In the genomic region with DNA sequence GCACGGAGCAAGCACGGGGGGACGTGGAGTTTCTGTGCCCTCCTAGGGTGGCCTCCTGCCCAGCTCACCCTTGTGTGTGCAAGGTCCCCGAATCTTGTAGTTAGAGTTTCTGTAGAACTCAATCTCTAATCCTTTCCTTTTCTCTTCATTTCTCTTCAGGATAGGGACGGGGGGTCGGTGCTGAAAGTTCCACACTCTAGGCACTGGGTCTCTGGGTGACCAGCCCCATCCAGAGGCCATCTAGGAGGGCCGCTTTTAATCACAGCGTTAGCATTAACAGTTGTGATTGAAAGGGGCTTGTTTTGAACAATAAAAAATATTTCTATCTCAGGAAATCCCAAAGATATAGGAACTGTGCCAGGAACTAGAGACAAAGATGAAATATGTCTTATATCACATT, we compare ENCODE assay signal across 15 cellular contexts. TPM values are rescaled to one million over a fixed set of nuclear protein-coding genes. Genes with fewer than 3 reads are reported as not detected.
A peak's percentile ranks its signal among the peaks of the same experiment; 100 is the strongest.
DNase-seq lines count a peak whose midpoint lies in the region; ATAC-seq and TF ChIP-seq lines count a peak whose summit lies in the region.
"Had no signal": no experiment of that assay in that cellular context is flagged by ENCODE, and none has a peak within 500 bp of the region (broad histone marks: within the 10 kb centered on the region; RNA-seq: fewer than 3 reads in every experiment).

No MANE protein-coding gene starts in this region.

- H3K9me3 Mint-ChIP-seq in endodermal cell = no peaks in the 10 kb centered on the region
- peaks cover 6% of the 10 kb centered on the region for H3K9me3 Mint-ChIP-seq in type B pancreatic cell
- H3K9me3 Mint-ChIP-seq in stimulated activated naive B cell treated with anti-CD40 and anti-IgM and Interleukin-4, amounts not matched to agents 10 μg/mL and 1 μg/mL and 100 μg/mL, for 72 hours = no peaks in the 10 kb centered on the region
- H3K9me3 Mint-ChIP-seq in activated T-helper 2 cell treated with anti-CD3 and anti-CD28 coated beads, Interferon-gamma antibody, Interleukin-2, Interleukin-4, amounts not matched to agents 10 μg/mL and 5 μg/mL and 100 μg/mL, durations not matched to agents 14 hours and 24 hours and 36 hours = no peaks in the 10 kb centered on the region
- H3K9me3 Mint-ChIP-seq: CD4-positive, alpha-beta memory T cell; IgD-negative memory B cell had no signal

- 84 to 90% methylated on average over 5 to 8 of the region's 8 CpGs for WGBS in endodermal cell (ENCODE audit: insufficient coverage in 1 of 2, insufficient read length in 1 of 2), 2 experiments

- H3K9me3 ChIP-seq in BE2C = no peaks in the 10 kb centered on the region
- H3K9me3 ChIP-seq in HUES6 (ENCODE audit: control insufficient read depth, insufficient read depth, low read depth, low read length) = peaks cover 3% of the 10 kb centered on the region; the same call in 1 of the 2 replicates
- H3K9me3 ChIP-seq in endodermal cell (ENCODE audit: control insufficient read depth, low read length) = no peaks in the 10 kb centered on the region

- ATAC-seq in stimulated activated naive B cell treated with anti-CD40 and anti-IgM and Interleukin-4, amounts not matched to agents 10 μg/mL and 1 μg/mL and 100 μg/mL, for 72 hours (replicated peaks) = no peak

- H3K27me3 ChIP-seq in BE2C (no peaks in the 10 kb centered on the region), HUES6 (ENCODE audit: control insufficient read depth, insufficient read depth, low read length) (no peaks in the 10 kb centered on the region), endodermal cell (ENCODE audit: control insufficient read depth, insufficient read depth, low read length, poor library complexity, severe bottlenecking) (no peaks in the 10 kb centered on the region)

- TF ChIP-seq CTCF in BE2C (IDR thresholded peaks at IDR 0.05; ENCODE audit: low read depth, low read length) (0 out of 2 replicates have a peak, but pooled peaks have one; percentile 12), endodermal cell (conservative IDR thresholded peaks at IDR 0.05) (peak; percentile 49), type B pancreatic cell (conservative IDR thresholded peaks at IDR 0.05) (no peak)

- no peak overlapping the region for H3K4me3 Mint-ChIP-seq in endodermal cell
- H3K4me3 Mint-ChIP-seq in type B pancreatic cell = no peak overlapping the region
- no peak overlapping the region for H3K4me3 Mint-ChIP-seq in stimulated activated naive B cell treated with anti-CD40 and anti-IgM and Interleukin-4, amounts not matched to agents 10 μg/mL and 1 μg/mL and 100 μg/mL, for 72 hours
- no peak overlapping the region for H3K4me3 Mint-ChIP-seq in activated T-helper 2 cell treated with anti-CD3 and anti-CD28 coated beads, Interferon-gamma antibody, Interleukin-2, Interleukin-4, amounts not matched to agents 10 μg/mL and 5 μg/mL and 100 μg/mL, durations not matched to agents 14 hours and 24 hours and 36 hours (ENCODE audit: low read depth)
- H3K4me3 Mint-ChIP-seq: B cell; CD4-positive, alpha-beta memory T cell; IgD-negative memory B cell had no signal

- H3K27me3 Mint-ChIP-seq in endodermal cell (ENCODE audit: insufficient read depth) = no peaks in the 10 kb centered on the region
- no peaks in the 10 kb centered on the region for H3K27me3 Mint-ChIP-seq in type B pancreatic cell
- no peaks in the 10 kb centered on the region for H3K27me3 Mint-ChIP-seq in stimulated activated naive B cell treated with anti-CD40 and anti-IgM and Interleukin-4, amounts not matched to agents 10 μg/mL and 1 μg/mL and 100 μg/mL, for 72 hours
- H3K27me3 Mint-ChIP-seq in activated T-helper 2 cell treated with anti-CD3 and anti-CD28 coated beads, Interferon-gamma antibody, Interleukin-2, Interleukin-4, amounts not matched to agents 10 μg/mL and 5 μg/mL and 100 μg/mL, durations not matched to agents 14 hours and 24 hours and 36 hours (ENCODE audit: low read depth) = peaks cover 3% of the 10 kb centered on the region
- H3K27me3 Mint-ChIP-seq: B cell, IgD-negative memory B cell had no signal

- DNase-seq in BE2C (no peak), endodermal cell (peak; percentile 52), type B pancreatic cell (ENCODE audit: extremely low spot score, unreplicated experiment) (no peak), NCI-H2029 treated with DMSO at 0.1 percent for 48 hours (lab: John Stamatoyannopoulos, UW) (no peak)
- DNase-seq in stimulated activated naive B cell treated with anti-CD40 and anti-IgM and Interleukin-4, amounts not matched to agents 10 μg/mL and 1 μg/mL and 100 μg/mL, for 72 hours = no peak
- DNase-seq in activated T-helper 2 cell treated with anti-CD3 and anti-CD28 coated beads, Interferon-gamma antibody, Interleukin-2, Interleukin-4, amounts not matched to agents 10 μg/mL and 5 μg/mL and 100 μg/mL, durations not matched to agents 14 hours and 24 hours and 36 hours (ENCODE audit: low spot score) = no peak
- DNase-seq: CD4-positive, alpha-beta memory T cell; DMS153; DMS79 treated with DMSO at 0.1 percent for 48 hours; EL had no signal

- intact Hi-C loops in activated T-helper 2 cell treated with anti-CD3 and anti-CD28 coated beads, Interferon-gamma antibody, Interleukin-2, Interleukin-4, amounts not matched to agents 10 μg/mL and 5 μg/mL and 100 μg/mL, durations not matched to agents 14 hours and 24 hours and 36 hours (cut with micrococcal nuclease) = loop anchor here (10.0 kb wide), 1 partner anchor 135 kb away; no protein-coding TSS in a partner anchor

- no peaks in the 10 kb centered on the region for H3K36me3 ChIP-seq in BE2C
- no peaks in the 10 kb centered on the region for H3K36me3 ChIP-seq in HUES6 (ENCODE audit: control insufficient read depth, insufficient read depth, low read length)
- peaks cover 22% of the 10 kb centered on the region for H3K36me3 ChIP-seq in endodermal cell (ENCODE audit: control insufficient read depth, insufficient read depth, low read length)

- H3K4me1 ChIP-seq in BE2C (peaks cover 3% of the 10 kb centered on the region; the same call in 1 of the 2 replicates), HUES6 (ENCODE audit: control insufficient read depth, insufficient read depth, low read length) (peaks cover 25% of the 10 kb centered on the region), endodermal cell (ENCODE audit: control insufficient read depth, insufficient read depth, low read length) (peaks cover 2% of the 10 kb centered on the region)

- H3K9ac ChIP-seq in HUES6 (ENCODE audit: low read length) (no peak overlapping the region), endodermal cell (ENCODE audit: extremely low read depth, low read length, poor library complexity, severe bottlenecking) (no peak overlapping the region)
- H3K9ac ChIP-seq: KMS-11 had no signal

- H3K27ac ChIP-seq in HUES6 (ENCODE audit: low read depth, low read length) (peak overlapping the region; percentile 45; the same call in 1 of the 2 replicates), endodermal cell (ENCODE audit: low read depth, low read length) (no peak overlapping the region)
- H3K27ac ChIP-seq: C4-2B, KMS-11 had no signal

- peaks cover 9% of the 10 kb centered on the region for H3K36me3 Mint-ChIP-seq in endodermal cell (ENCODE audit: low read depth)
- peaks cover 14% of the 10 kb centered on the region for H3K36me3 Mint-ChIP-seq in type B pancreatic cell
- H3K36me3 Mint-ChIP-seq in stimulated activated naive B cell treated with anti-CD40 and anti-IgM and Interleukin-4, amounts not matched to agents 10 μg/mL and 1 μg/mL and 100 μg/mL, for 72 hours = no peaks in the 10 kb centered on the region
- no peaks in the 10 kb centered on the region for H3K36me3 Mint-ChIP-seq in activated T-helper 2 cell treated with anti-CD3 and anti-CD28 coated beads, Interferon-gamma antibody, Interleukin-2, Interleukin-4, amounts not matched to agents 10 μg/mL and 5 μg/mL and 100 μg/mL, durations not matched to agents 14 hours and 24 hours and 36 hours (ENCODE audit: low read depth)
- H3K36me3 Mint-ChIP-seq: CD4-positive, alpha-beta memory T cell; IgD-negative memory B cell had no signal

- H3K4me1 Mint-ChIP-seq in endodermal cell (peaks cover 23% of the 10 kb centered on the region), type B pancreatic cell (ENCODE audit: unreplicated experiment) (peaks cover 34% of the 10 kb centered on the region)
- peaks cover 0 to 2% of the 10 kb centered on the region in 2 donors for H3K4me1 Mint-ChIP-seq in stimulated activated naive B cell treated with anti-CD40 and anti-IgM and Interleukin-4, amounts not matched to agents 10 μg/mL and 1 μg/mL and 100 μg/mL, for 72 hours
- no peaks in the 10 kb centered on the region for H3K4me1 Mint-ChIP-seq in activated T-helper 2 cell treated with anti-CD3 and anti-CD28 coated beads, Interferon-gamma antibody, Interleukin-2, Interleukin-4, amounts not matched to agents 10 μg/mL and 5 μg/mL and 100 μg/mL, durations not matched to agents 14 hours and 24 hours and 36 hours (ENCODE audit: low read depth)
- H3K4me1 Mint-ChIP-seq: B cell; CD4-positive, alpha-beta memory T cell had no signal

- H3K27ac Mint-ChIP-seq in endodermal cell (peak overlapping the region; percentile 26), type B pancreatic cell (peak overlapping the region; percentile 13)
- H3K27ac Mint-ChIP-seq in stimulated activated naive B cell treated with anti-CD40 and anti-IgM and Interleukin-4, amounts not matched to agents 10 μg/mL and 1 μg/mL and 100 μg/mL, for 72 hours = no peak overlapping the region
- no peak overlapping the region for H3K27ac Mint-ChIP-seq in activated T-helper 2 cell treated with anti-CD3 and anti-CD28 coated beads, Interferon-gamma antibody, Interleukin-2, Interleukin-4, amounts not matched to agents 10 μg/mL and 5 μg/mL and 100 μg/mL, durations not matched to agents 14 hours and 24 hours and 36 hours
- H3K27ac Mint-ChIP-seq: B cell; CD4-positive, alpha-beta memory T cell; IgD-negative memory B cell had no signal

- H3K4me3 ChIP-seq in BE2C (ENCODE audit: low read depth, low read length) = no peak overlapping the region
- no peak overlapping the region for H3K4me3 ChIP-seq in HUES6 (ENCODE audit: low read depth, low read length)
- H3K4me3 ChIP-seq in endodermal cell (ENCODE audit: low read length) = no peak overlapping the region

RNA-seq across cellular contexts. Expression of gene SOCS6, which starts 10.5 kb away (rescaled TPM):
- polyA plus RNA-seq in BE2C (2012; ENCODE audit: insufficient read depth, insufficient read length, low read depth) = 8.1 TPM
- 10 to 100 TPM; 28.2 to 30.0 TPM for total RNA-seq in endodermal cell
- polyA plus RNA-seq in endodermal cell (2013, experiment 1 of 2) = 18.2 TPM
- polyA plus RNA-seq in endodermal cell (2013, experiment 2 of 2) = 20.1 TPM
- 30.2 and 52.8 TPM in 2 replicates for total RNA-seq in type B pancreatic cell (ENCODE audit: low replicate concordance)
- total RNA-seq in activated T-helper 2 cell treated with anti-CD3 and anti-CD28 coated beads, Interferon-gamma antibody, Interleukin-2, Interleukin-4, amounts not matched to agents 10 μg/mL and 5 μg/mL and 100 μg/mL, durations not matched to agents 14 hours and 24 hours and 36 hours = 3.8 and 4.5 TPM in 2 replicates

Comparison
In these comparisons a context has a peak if more than half of its experiments do, and no peak if none do; other contexts are left out.
1. H3K27ac Mint-ChIP-seq: peak in endodermal cell (single experiment) and type B pancreatic cell (single experiment); none in stimulated activated naive B cell treated with anti-CD40 and anti-IgM and Interleukin-4, amounts not matched to agents 10 μg/mL and 1 μg/mL and 100 μg/mL, for 72 hours (single experiment) and activated T-helper 2 cell treated with anti-CD3 and anti-CD28 coated beads, Interferon-gamma antibody, Interleukin-2, Interleukin-4, amounts not matched to agents 10 μg/mL and 5 μg/mL and 100 μg/mL, durations not matched to agents 14 hours and 24 hours and 36 hours (single experiment).